In genomic region chr7:106305732-106306131, GRCh38 we compare ENCODE assay signal across 26 cellular contexts.
"Had no signal": no experiment of that assay in that cellular context is flagged by ENCODE, and none has a peak within 500 bp of the region (broad histone marks: within the 10 kb centered on the region; RNA-seq: fewer than 3 reads in every experiment).

No MANE protein-coding gene starts in this region.

- DNase-seq: cerebellar nuclear complex; cortex of kidney; effector memory CD8-positive, alpha-beta T cell; foreskin fibroblast; heart left ventricle; kidney glomerular epithelial cell; left ventricle myocardium superior; lower lobe of right lung; natural killer cell; nucleus accumbens; sigmoid colon; stimulated activated CD4-positive, alpha-beta T cell treated with anti-CD3 and anti-CD28 coated beads, Interleukin-4, amount 100 ng/mL, for 4 hours; upper lobe of left lung; uterus had no signal

- H3K4me1 Mint-ChIP-seq: memory B cell; natural killer cell; stimulated activated memory B cell treated with anti-CD40 and anti-IgM and Interleukin-4, amounts not matched to agents 10 μg/mL and 1 μg/mL and 100 μg/mL, for 72 hours had no signal

- H3K36me3 ChIP-seq: gastroesophageal sphincter, heart left ventricle, lower lobe of right lung, prostate gland, right atrium auricular region, sigmoid colon, thoracic aorta, tibial nerve, upper lobe of left lung, uterus had no signal

- H3K27ac Mint-ChIP-seq: effector memory CD8-positive, alpha-beta T cell; memory B cell; natural killer cell; stimulated activated memory B cell treated with anti-CD40 and anti-IgM and Interleukin-4, amounts not matched to agents 10 μg/mL and 1 μg/mL and 100 μg/mL, for 72 hours; stimulated activated naive CD8-positive, alpha-beta T cell treated with anti-CD3 and anti-CD28 coated beads, Interleukin-15, Interleukin-2, amounts not matched to agents 100 ng/mL and 50 ng/mL, for 24 hours had no signal

- H3K4me3 Mint-ChIP-seq: effector memory CD8-positive, alpha-beta T cell; memory B cell; natural killer cell; neural crest cell; stimulated activated memory B cell treated with anti-CD40 and anti-IgM and Interleukin-4, amounts not matched to agents 10 μg/mL and 1 μg/mL and 100 μg/mL, for 72 hours; stimulated activated naive CD8-positive, alpha-beta T cell treated with anti-CD3 and anti-CD28 coated beads, Interleukin-15, Interleukin-2, amounts not matched to agents 100 ng/mL and 50 ng/mL, for 24 hours had no signal

- H3K27ac ChIP-seq: gastroesophageal sphincter, heart left ventricle, hepatocyte, lower lobe of right lung, prostate gland, right atrium auricular region, sigmoid colon, thoracic aorta, tibial nerve, upper lobe of left lung, uterus had no signal

- FAIRE-seq: endometrium, islet of Langerhans had no signal

- H2AFZ ChIP-seq: hepatocyte had no signal

- H3K9me3 ChIP-seq: lower lobe of right lung, prostate gland, upper lobe of left lung had no signal

- H3K4me3 ChIP-seq: gastroesophageal sphincter, heart left ventricle, hepatocyte, lower lobe of right lung, prostate gland, right atrium auricular region, sigmoid colon, thoracic aorta, tibial nerve, upper lobe of left lung, uterus had no signal

- H3K4me1 ChIP-seq: gastroesophageal sphincter, heart left ventricle, lower lobe of right lung, prostate gland, right atrium auricular region, sigmoid colon, tibial nerve, upper lobe of left lung, uterus had no signal

- H3K27me3 ChIP-seq: gastroesophageal sphincter, hepatocyte, right atrium auricular region, sigmoid colon, tibial nerve, upper lobe of left lung, uterus had no signal

- H3K4me2 ChIP-seq: hepatocyte had no signal

- H3K79me2 ChIP-seq: hepatocyte had no signal
